ENCODE assay signal across 8 cellular contexts in genomic region chrX:155880586-155881157, GRCh38. TPM values are rescaled to one million over a fixed set of nuclear protein-coding genes. Genes with fewer than 3 reads are reported as not detected.
DNase-seq lines count a peak whose midpoint lies in the region; ATAC-seq, FAIRE-seq and TF ChIP-seq lines count a peak whose summit lies in the region.

No MANE protein-coding gene starts in this region.

- TF ChIP-seq CTCF in kidney (IDR thresholded peaks at IDR 0.05; ENCODE audit: borderline replicate concordance, extremely low read depth, insufficient read depth), result no peak
- no peak for TF ChIP-seq CTCF in thoracic aorta (IDR thresholded peaks at IDR 0.05)

- intact Hi-C loops in kidney (cut with DNase I), result no loop called here

- ATAC-seq in HG03342 (IDR thresholded peaks at IDR 0.05; ENCODE audit: unreplicated experiment) (peak; percentile 4), thoracic aorta (ENCODE audit: insufficient number of reproducible peaks, low FRiP score, low read depth) (peak; percentile 27), GM18858 (IDR thresholded peaks at IDR 0.05; ENCODE audit: unreplicated experiment) (no peak), HG02571 (IDR thresholded peaks at IDR 0.05; ENCODE audit: unreplicated experiment) (no peak)

- FAIRE-seq in kidney (lab: Jason Lieb, UNC), result no peak

- H3K9ac ChIP-seq in kidney (ENCODE audit: low read length in 2 of 2), result peak overlapping the region in 1 of 2 donors; percentile 90

- DNase-seq in GM03348 (ENCODE audit: low spot score) (peak; percentile 5), amniotic epithelial cell (ENCODE audit: low read depth) (peak; percentile 14), kidney (no peak), thoracic aorta (ENCODE audit: low spot score) (no peak), RPMI8226 (no peak)

- H3K4me1 ChIP-seq in kidney (ENCODE audit: control insufficient read depth in 1 of 2, insufficient read depth in 1 of 2, low read depth in 1 of 2, low read length in 2 of 2) (no peaks in the 10 kb centered on the region), thoracic aorta (ENCODE audit: control insufficient read depth in 1 of 2, low read depth in 2 of 2) (peaks cover 0 to 7% of the 10 kb centered on the region in 2 donors)

- H3K9me3 ChIP-seq in kidney (ENCODE audit: control insufficient read depth in 1 of 2, low read length in 2 of 2) (no peaks in the 10 kb centered on the region), thoracic aorta (no peaks in the 10 kb centered on the region)

- H3K4me3 ChIP-seq in kidney (ENCODE audit: low read length in 2 of 2) (peak overlapping the region; percentile 78 to 88), thoracic aorta (peak overlapping the region; percentile 78)

- H3K36me3 ChIP-seq in kidney (ENCODE audit: control insufficient read depth in 1 of 2, insufficient read depth in 2 of 2, low read length in 2 of 2), result no peaks in the 10 kb centered on the region
- H3K36me3 ChIP-seq in thoracic aorta, result no peaks in the 10 kb centered on the region

- H3K27ac ChIP-seq in kidney (ENCODE audit: low read depth in 2 of 2, low read length in 2 of 2) (no peak overlapping the region), thoracic aorta (peak overlapping the region; percentile 65 to 74)

- no peaks in the 10 kb centered on the region for H3K27me3 ChIP-seq in thoracic aorta (replicated peaks; ENCODE audit: insufficient read depth)

RNA-seq across cellular contexts. Expression of gene VAMP7, which starts 0.5 kb away (rescaled TPM):
- total RNA-seq in kidney (40.4 TPM), thoracic aorta (10 to 100 TPM; 29.2 to 35.6 TPM)
- polyA plus RNA-seq in kidney (ENCODE audit: insufficient read depth, low read depth, low replicate concordance), result 32.5 TPM

Comparison
In these comparisons a context has a peak if more than half of its experiments do, and no peak if none do; other contexts are left out.
1. DNase-seq: peak in GM03348 (single experiment) and amniotic epithelial cell (single experiment); none in kidney (single experiment), thoracic aorta (single experiment) and RPMI8226 (single experiment).
2. ATAC-seq: peak in HG03342 (single experiment) and thoracic aorta (single experiment); none in GM18858 (single experiment) and HG02571 (single experiment).
3. H3K27ac ChIP-seq: peak in thoracic aorta (2 of 2); none in kidney (0 of 2).